Comparison of ENCODE assay signal across 16 cellular contexts in genomic region chr12:106032141-106032925, GRCh38.
DNase-seq lines count a peak whose midpoint lies in the region; ATAC-seq, FAIRE-seq and TF ChIP-seq lines count a peak whose summit lies in the region.
"Had no signal": no experiment of that assay in that cellular context is flagged by ENCODE, and none has a peak within 500 bp of the region (broad histone marks: within the 10 kb centered on the region; RNA-seq: fewer than 3 reads in every experiment).

No MANE protein-coding gene starts in this region.

- in situ Hi-C loops in GM13976 (cut with MboI; ENCODE audit: low sequenced_read_pairs, unreplicated experiment) = no loop called here

- no peak for FAIRE-seq in bronchial epithelial cell (lab: Jason Lieb, UNC)
- FAIRE-seq: K562 had no signal

- DNase-seq in AG09309 (ENCODE audit: low read depth) (no peak), HuH-7 (ENCODE audit: low spot score) (peak; percentile 47), bronchial epithelial cell (ENCODE audit: low read depth) (peak; percentile 21), lower lobe of right lung (no peak), GM13976 (ENCODE audit: low spot score) (no peak)
- DNase-seq in activated CD8-positive, alpha-beta memory T cell treated with anti-CD3 and anti-CD28 coated beads for 24 hours = no peak
- DNase-seq: C1 segment of cervical spinal cord; NCI-H1694 treated with DMSO at 0.1 percent for 48 hours; NCI-H748 treated with DMSO at 0.1 percent for 48 hours; posterior cingulate gyrus; stimulated activated CD4-positive, alpha-beta T cell treated with anti-CD3 and anti-CD28 coated beads, Interleukin-4, amount 100 ng/mL, for 4 hours; stimulated activated naive CD4-positive, alpha-beta T cell treated with Interleukin-2 at 50 U/mL for 16 hours had no signal

- H3K4me1 ChIP-seq in liver (ENCODE audit: control insufficient read depth in 4 of 4, insufficient read depth in 4 of 4, low read length in 3 of 4) (peaks cover 0 to 5% (median 2%) of the 10 kb centered on the region in 4 donors), lower lobe of right lung (no peaks in the 10 kb centered on the region)

- H3K36me3 ChIP-seq in bronchial epithelial cell (ENCODE audit: control insufficient read depth, insufficient read depth, low read length) (no peaks in the 10 kb centered on the region), liver (ENCODE audit: control insufficient read depth in 4 of 4, insufficient read depth in 3 of 4, low read depth in 1 of 4, low read length in 3 of 4) (no peaks in the 10 kb centered on the region), lower lobe of right lung (no peaks in the 10 kb centered on the region)

- 69% methylated on average over 2 of the region's 2 CpGs for WGBS in liver

- peak; percentile 23 for TF ChIP-seq CTCF in AG09309 (IDR thresholded peaks at IDR 0.05; ENCODE audit: control insufficient read depth, insufficient read depth, low read depth, low read length, missing control alignments)
- peak; percentile 25 for TF ChIP-seq CTCF in bronchial epithelial cell (IDR thresholded peaks at IDR 0.05; ENCODE audit: insufficient read depth, low read length, severe bottlenecking)
- TF ChIP-seq CTCF in liver (IDR thresholded peaks at IDR 0.05; ENCODE audit: low read depth, low read length, missing input control) = peak; percentile 34
- no peak for TF ChIP-seq CTCF in lower lobe of right lung (IDR thresholded peaks at IDR 0.05)
- no peak for TF ChIP-seq CTCF in GM13976 (IDR thresholded peaks at IDR 0.05; ENCODE audit: borderline replicate concordance, control extremely low read depth, extremely low read depth, insufficient read depth, missing control alignments)

- no peak overlapping the region for H3K27ac ChIP-seq in liver (ENCODE audit: low read depth in 1 of 2, low read length in 2 of 2)
- no peak overlapping the region for H3K27ac ChIP-seq in lower lobe of right lung
- H3K27ac ChIP-seq: VCaP had no signal

- H3K9me3 ChIP-seq in liver (ENCODE audit: control insufficient read depth in 4 of 4, low read length in 3 of 4) = no peaks in the 10 kb centered on the region
- H3K9me3 ChIP-seq in lower lobe of right lung = no peaks in the 10 kb centered on the region

- ATAC-seq in lower lobe of right lung = no peak
- no peak for ATAC-seq in GM18870 (IDR thresholded peaks at IDR 0.05; ENCODE audit: unreplicated experiment)
- ATAC-seq: K562 had no signal

- TF ChIP-seq RAD21 in liver (IDR thresholded peaks at IDR 0.05) = peak; percentile 73 to 77

- H3K9ac ChIP-seq in liver (ENCODE audit: low read depth in 1 of 2, low read length in 2 of 2) = no peak overlapping the region

- H3K4me3 ChIP-seq in AG09309 (ENCODE audit: control insufficient read depth, low read depth, low read length) (no peak overlapping the region), bronchial epithelial cell (ENCODE audit: low read depth, low read length) (no peak overlapping the region), liver (ENCODE audit: low read depth in 1 of 3, low read length in 3 of 3) (no peak overlapping the region), lower lobe of right lung (no peak overlapping the region)
- H3K4me3 ChIP-seq: K562 had no signal

- no peaks in the 10 kb centered on the region for H3K27me3 ChIP-seq in bronchial epithelial cell (ENCODE audit: control insufficient read depth, insufficient read depth, low read length)
- no peaks in the 10 kb centered on the region for H3K27me3 ChIP-seq in liver (ENCODE audit: control insufficient read depth in 4 of 4, insufficient read depth in 4 of 4, low read length in 3 of 4)
- H3K27me3 ChIP-seq in lower lobe of right lung (ENCODE audit: low read depth) = no peaks in the 10 kb centered on the region

- intact Hi-C loops in lower lobe of right lung (cut with DNase I) = no loop called here

TF ChIP-seq in liver, 16 proteins besides CTCF, POLR2A, EP300 and RAD21:
- TF ChIP-seq, protein P1, sequence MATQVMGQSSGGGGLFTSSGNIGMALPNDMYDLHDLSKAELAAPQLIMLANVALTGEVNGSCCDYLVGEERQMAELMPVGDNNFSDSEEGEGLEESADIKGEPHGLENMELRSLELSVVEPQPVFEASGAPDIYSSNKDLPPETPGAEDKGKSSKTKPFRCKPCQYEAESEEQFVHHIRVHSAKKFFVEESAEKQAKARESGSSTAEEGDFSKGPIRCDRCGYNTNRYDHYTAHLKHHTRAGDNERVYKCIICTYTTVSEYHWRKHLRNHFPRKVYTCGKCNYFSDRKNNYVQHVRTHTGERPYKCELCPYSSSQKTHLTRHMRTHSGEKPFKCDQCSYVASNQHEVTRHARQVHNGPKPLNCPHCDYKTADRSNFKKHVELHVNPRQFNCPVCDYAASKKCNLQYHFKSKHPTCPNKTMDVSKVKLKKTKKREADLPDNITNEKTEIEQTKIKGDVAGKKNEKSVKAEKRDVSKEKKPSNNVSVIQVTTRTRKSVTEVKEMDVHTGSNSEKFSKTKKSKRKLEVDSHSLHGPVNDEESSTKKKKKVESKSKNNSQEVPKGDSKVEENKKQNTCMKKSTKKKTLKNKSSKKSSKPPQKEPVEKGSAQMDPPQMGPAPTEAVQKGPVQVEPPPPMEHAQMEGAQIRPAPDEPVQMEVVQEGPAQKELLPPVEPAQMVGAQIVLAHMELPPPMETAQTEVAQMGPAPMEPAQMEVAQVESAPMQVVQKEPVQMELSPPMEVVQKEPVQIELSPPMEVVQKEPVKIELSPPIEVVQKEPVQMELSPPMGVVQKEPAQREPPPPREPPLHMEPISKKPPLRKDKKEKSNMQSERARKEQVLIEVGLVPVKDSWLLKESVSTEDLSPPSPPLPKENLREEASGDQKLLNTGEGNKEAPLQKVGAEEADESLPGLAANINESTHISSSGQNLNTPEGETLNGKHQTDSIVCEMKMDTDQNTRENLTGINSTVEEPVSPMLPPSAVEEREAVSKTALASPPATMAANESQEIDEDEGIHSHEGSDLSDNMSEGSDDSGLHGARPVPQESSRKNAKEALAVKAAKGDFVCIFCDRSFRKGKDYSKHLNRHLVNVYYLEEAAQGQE (IDR thresholded peaks at IDR 0.05) = no peak
- TF ChIP-seq SP1 (IDR thresholded peaks at IDR 0.05) (no peak), RXRA (IDR thresholded peaks at IDR 0.05) (peak in 1 of 2 donors; percentile 28), HNF4G (IDR thresholded peaks at IDR 0.05) (no peak), YY1 (IDR thresholded peaks at IDR 0.05) (no peak), FOXA2 (IDR thresholded peaks at IDR 0.05) (no peak), EGR1 (IDR thresholded peaks at IDR 0.05; ENCODE audit: low read depth in 2 of 2) (no peak), JUND (IDR thresholded peaks at IDR 0.05) (no peak), NR2F2 (IDR thresholded peaks at IDR 0.05) (no peak), TAF1 (conservative IDR thresholded peaks at IDR 0.05) (no peak), FOXA1 (IDR thresholded peaks at IDR 0.05) (no peak), GABPA (IDR thresholded peaks at IDR 0.05 in 1 of 2, conservative IDR thresholded peaks at IDR 0.05 in 1 of 2) (no peak), HNF4A (conservative IDR thresholded peaks at IDR 0.05) (peak; percentile 24 to 56)
- TF ChIP-seq, protein P2, sequence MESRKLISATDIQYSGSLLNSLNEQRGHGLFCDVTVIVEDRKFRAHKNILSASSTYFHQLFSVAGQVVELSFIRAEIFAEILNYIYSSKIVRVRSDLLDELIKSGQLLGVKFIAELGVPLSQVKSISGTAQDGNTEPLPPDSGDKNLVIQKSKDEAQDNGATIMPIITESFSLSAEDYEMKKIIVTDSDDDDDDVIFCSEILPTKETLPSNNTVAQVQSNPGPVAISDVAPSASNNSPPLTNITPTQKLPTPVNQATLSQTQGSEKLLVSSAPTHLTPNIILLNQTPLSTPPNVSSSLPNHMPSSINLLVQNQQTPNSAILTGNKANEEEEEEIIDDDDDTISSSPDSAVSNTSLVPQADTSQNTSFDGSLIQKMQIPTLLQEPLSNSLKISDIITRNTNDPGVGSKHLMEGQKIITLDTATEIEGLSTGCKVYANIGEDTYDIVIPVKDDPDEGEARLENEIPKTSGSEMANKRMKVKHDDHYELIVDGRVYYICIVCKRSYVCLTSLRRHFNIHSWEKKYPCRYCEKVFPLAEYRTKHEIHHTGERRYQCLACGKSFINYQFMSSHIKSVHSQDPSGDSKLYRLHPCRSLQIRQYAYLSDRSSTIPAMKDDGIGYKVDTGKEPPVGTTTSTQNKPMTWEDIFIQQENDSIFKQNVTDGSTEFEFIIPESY (IDR thresholded peaks at IDR 0.05) = no peak
- TF ChIP-seq, protein P3, sequence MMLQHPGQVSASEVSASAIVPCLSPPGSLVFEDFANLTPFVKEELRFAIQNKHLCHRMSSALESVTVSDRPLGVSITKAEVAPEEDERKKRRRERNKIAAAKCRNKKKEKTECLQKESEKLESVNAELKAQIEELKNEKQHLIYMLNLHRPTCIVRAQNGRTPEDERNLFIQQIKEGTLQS (IDR thresholded peaks at IDR 0.05) = no peak
- TF ChIP-seq, protein P4, sequence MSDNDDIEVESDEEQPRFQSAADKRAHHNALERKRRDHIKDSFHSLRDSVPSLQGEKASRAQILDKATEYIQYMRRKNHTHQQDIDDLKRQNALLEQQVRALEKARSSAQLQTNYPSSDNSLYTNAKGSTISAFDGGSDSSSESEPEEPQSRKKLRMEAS (IDR thresholded peaks at IDR 0.05) = no peak

Comparison
In these comparisons a context has a peak if more than half of its experiments do, and no peak if none do; other contexts are left out.
1. DNase-seq: peak in HuH-7 (single experiment) and bronchial epithelial cell (single experiment); none in AG09309 (single experiment), lower lobe of right lung (single experiment), activated CD8-positive, alpha-beta memory T cell treated with anti-CD3 and anti-CD28 coated beads for 24 hours (single experiment) and GM13976 (single experiment).
2. CTCF ChIP-seq: peak in AG09309 (single experiment), bronchial epithelial cell (single experiment) and liver (single experiment); none in lower lobe of right lung (single experiment) and GM13976 (single experiment).